Comparison of ENCODE assay signal across 2 cellular contexts in genomic region chr2:144346229-144346628, GRCh38.
TF ChIP-seq lines count a peak whose summit lies in the region.

No MANE protein-coding gene starts in this region.

TF ChIP-seq in GM23338, 12 proteins besides CTCF, POLR2A, EP300 and RAD21 (continued from another document):
- TF ChIP-seq REST (IDR thresholded peaks at IDR 0.05; ENCODE audit: unreplicated experiment) (no peak), ZNF462 (CRISPR knock-in tag; IDR thresholded peaks at IDR 0.05) (no peak), EZH2 (IDR thresholded peaks at IDR 0.05; ENCODE audit: low read depth, unreplicated experiment) (no peak), CREB1 (CRISPR knock-in tag; IDR thresholded peaks at IDR 0.05; ENCODE audit: low read depth) (no peak), ETS1 (IDR thresholded peaks at IDR 0.05) (no peak), JUNB (IDR thresholded peaks at IDR 0.05; ENCODE audit: unreplicated experiment) (no peak), ZNF331 (CRISPR knock-in tag; IDR thresholded peaks at IDR 0.05; ENCODE audit: low read depth) (no peak), ZNF114 (CRISPR knock-in tag; IDR thresholded peaks at IDR 0.05) (no peak)

TF ChIP-seq in WTC11, 78 proteins besides CTCF, POLR2A, EP300 and RAD21:
- TF ChIP-seq AR (CRISPR knock-in tag; IDR thresholded peaks at IDR 0.05) (no peak), ZNF671 (CRISPR knock-in tag; IDR thresholded peaks at IDR 0.05) (no peak), SOX15 (CRISPR knock-in tag; IDR thresholded peaks at IDR 0.05) (no peak), GRHL2 (CRISPR knock-in tag; IDR thresholded peaks at IDR 0.05; ENCODE audit: insufficient replicate concordance, severe bottlenecking) (no peak), USF2 (CRISPR knock-in tag; IDR thresholded peaks at IDR 0.05) (no peak), ERG (CRISPR knock-in tag; IDR thresholded peaks at IDR 0.05) (no peak), KAT7 (CRISPR knock-in tag; IDR thresholded peaks at IDR 0.05; ENCODE audit: borderline replicate concordance) (no peak), FOXK1 (CRISPR knock-in tag; IDR thresholded peaks at IDR 0.05) (no peak), SMAD3 (CRISPR knock-in tag; IDR thresholded peaks at IDR 0.05; ENCODE audit: borderline replicate concordance) (no peak), TP53 (CRISPR knock-in tag; IDR thresholded peaks at IDR 0.05) (no peak), ZNF512 (CRISPR knock-in tag; IDR thresholded peaks at IDR 0.05; ENCODE audit: borderline replicate concordance) (no peak), HMGXB4 (CRISPR knock-in tag; IDR thresholded peaks at IDR 0.05) (no peak)
